ENCODE assay signal across 8 cellular contexts in genomic region chr18:45275367-45276113, GRCh38.
A peak's percentile ranks its signal among the peaks of the same experiment; 100 is the strongest.
DNase-seq lines count a peak whose midpoint lies in the region; ATAC-seq, FAIRE-seq and TF ChIP-seq lines count a peak whose summit lies in the region.

No MANE protein-coding gene starts in this region.

- TF ChIP-seq CTCF in GM12873 (IDR thresholded peaks at IDR 0.05; ENCODE audit: insufficient read depth, low read depth, low read length, missing control alignments) (peak; percentile 69), bronchial epithelial cell (IDR thresholded peaks at IDR 0.05; ENCODE audit: insufficient read depth, low read length, severe bottlenecking) (peak; percentile 55), osteocyte (IDR thresholded peaks at IDR 0.05) (peak; percentile 59)

- no peak overlapping the region for H3K27ac Mint-ChIP-seq in osteocyte (ENCODE audit: unreplicated experiment)

- DNase-seq in NAMALWA (ENCODE audit: low spot score) (peak; percentile 69), bronchial epithelial cell (ENCODE audit: low read depth) (peak; percentile 49), osteocyte (ENCODE audit: extremely low spot score, unreplicated experiment) (no peak), 8988T (no peak)
- DNase-seq in activated CD4-positive, alpha-beta T cell treated with anti-CD3 and anti-CD28 coated beads for 1 hour = no peak

- no peaks in the 10 kb centered on the region for H3K36me3 ChIP-seq in bronchial epithelial cell (ENCODE audit: control insufficient read depth, insufficient read depth, low read length)

- H3K4me1 Mint-ChIP-seq in osteocyte (ENCODE audit: unreplicated experiment) = no peaks in the 10 kb centered on the region

- no peak for FAIRE-seq in bronchial epithelial cell (lab: Jason Lieb, UNC)

- peaks cover 7% of the 10 kb centered on the region for H3K36me3 Mint-ChIP-seq in osteocyte (ENCODE audit: unreplicated experiment)

- peaks cover 31% of the 10 kb centered on the region for H3K9me3 Mint-ChIP-seq in osteocyte (ENCODE audit: unreplicated experiment)

- H3K27me3 Mint-ChIP-seq in osteocyte (ENCODE audit: unreplicated experiment) = peaks cover 5% of the 10 kb centered on the region

- H3K4me3 ChIP-seq in bronchial epithelial cell (ENCODE audit: low read depth, low read length) = no peak overlapping the region

- no peak overlapping the region for H3K4me3 Mint-ChIP-seq in osteocyte (ENCODE audit: unreplicated experiment)

- no peak for ATAC-seq in HG02759 (IDR thresholded peaks at IDR 0.05; ENCODE audit: unreplicated experiment)
- no peak for ATAC-seq in HG03565 (IDR thresholded peaks at IDR 0.05; ENCODE audit: unreplicated experiment)

- no peaks in the 10 kb centered on the region for H3K27me3 ChIP-seq in bronchial epithelial cell (ENCODE audit: control insufficient read depth, insufficient read depth, low read length)

Comparison
In these comparisons a context has a peak if more than half of its experiments do, and no peak if none do; other contexts are left out.
1. DNase-seq: peak in NAMALWA (single experiment) and bronchial epithelial cell (single experiment); none in osteocyte (single experiment), 8988T (single experiment) and activated CD4-positive, alpha-beta T cell treated with anti-CD3 and anti-CD28 coated beads for 1 hour (single experiment).
2. Peak in every context shown above with its lines, with median percentiles within 50 percentile points of each other: CTCF ChIP-seq.